Comparison of ENCODE assay signal across 23 cellular contexts in the genomic region with DNA sequence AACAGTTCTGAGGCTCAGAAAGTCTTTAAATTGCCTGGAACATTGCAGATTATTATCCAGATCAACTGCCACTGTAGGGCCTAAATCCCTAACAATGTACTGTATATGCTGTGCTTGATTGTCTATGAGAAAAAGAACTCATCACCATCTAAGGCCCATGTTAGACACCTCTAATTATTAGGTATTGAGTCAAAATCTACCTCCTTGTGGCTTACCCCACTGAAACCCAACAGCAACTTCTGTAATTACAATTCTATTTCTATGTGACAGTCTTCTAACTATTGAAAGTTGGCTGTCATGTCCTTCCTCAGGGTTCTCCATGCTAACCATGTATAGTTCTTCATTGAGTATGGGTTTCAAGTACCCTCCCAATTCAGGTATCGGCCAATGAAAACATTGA. TPM values are rescaled to one million over a fixed set of nuclear protein-coding genes. Genes with fewer than 3 reads are reported as not detected.
DNase-seq lines count a peak whose midpoint lies in the region; ATAC-seq and TF ChIP-seq lines count a peak whose summit lies in the region.
"Had no signal": no experiment of that assay in that cellular context is flagged by ENCODE, and none has a peak within 500 bp of the region (broad histone marks: within the 10 kb centered on the region; RNA-seq: fewer than 3 reads in every experiment).

No MANE protein-coding gene starts in this region.

- no peaks in the 10 kb centered on the region for H3K4me1 Mint-ChIP-seq in stimulated activated naive CD8-positive, alpha-beta T cell treated with anti-CD3 and anti-CD28 coated beads, Interleukin-15, amount 100 ng/mL, for 72 hours
- H3K4me1 Mint-ChIP-seq in activated T-helper 17 cell treated with anti-CD3 and anti-CD28 coated beads, Interleukin-2, amount 50 U/mL, for 72 hours = no peaks in the 10 kb centered on the region
- peaks cover 2% of the 10 kb centered on the region for H3K4me1 Mint-ChIP-seq in activated naive CD4-positive, alpha-beta T cell treated with anti-CD3 and anti-CD28 coated beads, Interleukin-2, amount 10 ng/mL, durations not matched to agents 7 days and 5 days
- H3K4me1 Mint-ChIP-seq in naive thymus-derived CD8-positive, alpha-beta T cell = peaks cover 0 to 4% (median 4%) of the 10 kb centered on the region in 4 donors
- H3K4me1 Mint-ChIP-seq: IgD-negative memory B cell had no signal

- no peak overlapping the region for H3K27ac ChIP-seq in transverse colon
- H3K27ac ChIP-seq: 22Rv1, A549, C4-2B had no signal

- intact Hi-C loops in transverse colon (cut with DNase I; ENCODE audit: low total_unique reads) = no loop called here

- no peak overlapping the region for H3K4me3 Mint-ChIP-seq in stimulated activated naive CD8-positive, alpha-beta T cell treated with anti-CD3 and anti-CD28 coated beads, Interleukin-15, amount 100 ng/mL, for 72 hours
- H3K4me3 Mint-ChIP-seq in activated T-helper 17 cell treated with anti-CD3 and anti-CD28 coated beads, Interleukin-2, amount 50 U/mL, for 72 hours = no peak overlapping the region
- no peak overlapping the region for H3K4me3 Mint-ChIP-seq in activated naive CD4-positive, alpha-beta T cell treated with anti-CD3 and anti-CD28 coated beads, Interleukin-2, amount 10 ng/mL, durations not matched to agents 7 days and 5 days
- no peak overlapping the region for H3K4me3 Mint-ChIP-seq in naive thymus-derived CD8-positive, alpha-beta T cell
- H3K4me3 Mint-ChIP-seq: CD4-positive, alpha-beta memory T cell; HFFc6; IgD-negative memory B cell had no signal

- no peaks in the 10 kb centered on the region for H3K4me1 ChIP-seq in transverse colon
- H3K4me1 ChIP-seq: A549 had no signal

- peaks cover 0 to 41% (median 8%) of the 10 kb centered on the region in 4 donors for H3K36me3 ChIP-seq in transverse colon

- no peak for TF ChIP-seq CTCF in transverse colon (IDR thresholded peaks at IDR 0.05)

- POLR2A ChIA-PET in naive thymus-derived CD8-positive, alpha-beta T cell (lab: Charles Lee) = interaction anchor here (0.8 kb wide), 1 partner anchor 286 kb away, joined by 3 read pairs; no protein-coding TSS in a partner anchor

- no peaks in the 10 kb centered on the region for H3K9me3 ChIP-seq in transverse colon
- H3K9me3 ChIP-seq: A549 had no signal

- H3K36me3 Mint-ChIP-seq in activated T-helper 17 cell treated with anti-CD3 and anti-CD28 coated beads, Interleukin-2, amount 50 U/mL, for 72 hours (ENCODE audit: low read depth) = peaks cover 94% of the 10 kb centered on the region
- peaks cover 54% of the 10 kb centered on the region for H3K36me3 Mint-ChIP-seq in activated naive CD4-positive, alpha-beta T cell treated with anti-CD3 and anti-CD28 coated beads, Interleukin-2, amount 10 ng/mL, durations not matched to agents 7 days and 5 days
- peaks cover 3 to 91% (median 27%) of the 10 kb centered on the region in 3 donors for H3K36me3 Mint-ChIP-seq in naive thymus-derived CD8-positive, alpha-beta T cell

- WGBS in transverse colon (ENCODE audit: low coverage in 1 of 2), 2 donors = 95 to 100% methylated on average over 1 of the region's 1 CpG

- CTCF ChIA-PET in activated naive CD4-positive, alpha-beta T cell treated with anti-CD3 and anti-CD28 coated beads, Interleukin-2, amount 10 ng/mL, durations not matched to agents 7 days and 5 days (lab: Charles Lee) = no interaction called here

- no peaks in the 10 kb centered on the region for H3K27me3 Mint-ChIP-seq in stimulated activated naive CD8-positive, alpha-beta T cell treated with anti-CD3 and anti-CD28 coated beads, Interleukin-15, amount 100 ng/mL, for 72 hours
- H3K27me3 Mint-ChIP-seq in activated T-helper 17 cell treated with anti-CD3 and anti-CD28 coated beads, Interleukin-2, amount 50 U/mL, for 72 hours = no peaks in the 10 kb centered on the region
- no peaks in the 10 kb centered on the region for H3K27me3 Mint-ChIP-seq in activated naive CD4-positive, alpha-beta T cell treated with anti-CD3 and anti-CD28 coated beads, Interleukin-2, amount 10 ng/mL, durations not matched to agents 7 days and 5 days
- no peaks in the 10 kb centered on the region for H3K27me3 Mint-ChIP-seq in naive thymus-derived CD8-positive, alpha-beta T cell
- H3K27me3 Mint-ChIP-seq: CD4-positive, alpha-beta memory T cell; IgD-negative memory B cell had no signal

- no peak overlapping the region for H3K4me3 ChIP-seq in transverse colon
- H3K4me3 ChIP-seq: A549 had no signal

- no peak overlapping the region for H3K27ac Mint-ChIP-seq in stimulated activated naive CD8-positive, alpha-beta T cell treated with anti-CD3 and anti-CD28 coated beads, Interleukin-15, amount 100 ng/mL, for 72 hours
- no peak overlapping the region for H3K27ac Mint-ChIP-seq in activated T-helper 17 cell treated with anti-CD3 and anti-CD28 coated beads, Interleukin-2, amount 50 U/mL, for 72 hours
- no peak overlapping the region for H3K27ac Mint-ChIP-seq in activated naive CD4-positive, alpha-beta T cell treated with anti-CD3 and anti-CD28 coated beads, Interleukin-2, amount 10 ng/mL, durations not matched to agents 7 days and 5 days
- H3K27ac Mint-ChIP-seq in naive thymus-derived CD8-positive, alpha-beta T cell = peak overlapping the region in 1 of 10 donors; percentile 52
- H3K27ac Mint-ChIP-seq: HFFc6, IgD-negative memory B cell had no signal

- TF ChIP-seq POLR2A in transverse colon (IDR thresholded peaks at IDR 0.05) = no peak

- peak; percentile 53 for ATAC-seq in stimulated activated naive CD8-positive, alpha-beta T cell treated with anti-CD3 and anti-CD28 coated beads, Interleukin-15, amount 100 ng/mL, for 72 hours
- no peak for ATAC-seq in stimulated activated naive CD8-positive, alpha-beta T cell treated with anti-CD3 and anti-CD28 coated beads, Interleukin-15, Interleukin-2, amounts not matched to agents 100 U/mL and 50 U/mL, for 24 hours
- peak; percentile 52 for ATAC-seq in HG02884 (IDR thresholded peaks at IDR 0.05; ENCODE audit: unreplicated experiment)
- peak; percentile 12 for ATAC-seq in activated T-helper 17 cell treated with anti-CD3 and anti-CD28 coated beads, Interleukin-2, amount 50 U/mL, for 72 hours (replicated peaks)
- no peak for ATAC-seq in naive thymus-derived CD8-positive, alpha-beta T cell
- ATAC-seq: A549, HCT116, HepG2 had no signal

- H3K9me3 Mint-ChIP-seq in stimulated activated naive CD8-positive, alpha-beta T cell treated with anti-CD3 and anti-CD28 coated beads, Interleukin-15, amount 100 ng/mL, for 72 hours = no peaks in the 10 kb centered on the region
- no peaks in the 10 kb centered on the region for H3K9me3 Mint-ChIP-seq in activated T-helper 17 cell treated with anti-CD3 and anti-CD28 coated beads, Interleukin-2, amount 50 U/mL, for 72 hours
- H3K9me3 Mint-ChIP-seq in activated naive CD4-positive, alpha-beta T cell treated with anti-CD3 and anti-CD28 coated beads, Interleukin-2, amount 10 ng/mL, durations not matched to agents 7 days and 5 days = no peaks in the 10 kb centered on the region
- no peaks in the 10 kb centered on the region for H3K9me3 Mint-ChIP-seq in naive thymus-derived CD8-positive, alpha-beta T cell
- H3K9me3 Mint-ChIP-seq: CD4-positive, alpha-beta memory T cell; HFFc6; IgD-negative memory B cell had no signal

- no peak for TF ChIP-seq EP300 in transverse colon (IDR thresholded peaks at IDR 0.05; ENCODE audit: low read depth)

- in situ Hi-C loops in transverse colon (cut with MboI; ENCODE audit: low pct_ligation_motif_present in 1 of 4, low pct_unique_long_range_greater_than_20kb in 1 of 4, low sequenced_read_pairs in 3 of 4) = no loop called here

- H3K27me3 ChIP-seq in transverse colon = no peaks in the 10 kb centered on the region

- DNase-seq in stimulated activated naive CD8-positive, alpha-beta T cell treated with anti-CD3 and anti-CD28 coated beads, Interleukin-15, amount 100 ng/mL, for 72 hours = no peak
- no peak for DNase-seq in stimulated activated naive CD8-positive, alpha-beta T cell treated with anti-CD3 and anti-CD28 coated beads, Interleukin-15, Interleukin-2, amounts not matched to agents 100 U/mL and 50 U/mL, for 24 hours
- no peak for DNase-seq in DMS53 (lab: John Stamatoyannopoulos, UW)
- DNase-seq in activated naive CD4-positive, alpha-beta T cell treated with anti-CD3 and anti-CD28 coated beads, Interleukin-2, amount 10 ng/mL, durations not matched to agents 7 days and 5 days = no peak
- no peak for DNase-seq in transverse colon
- DNase-seq in naive thymus-derived CD8-positive, alpha-beta T cell = no peak
- DNase-seq: AML-193; CD4-positive, alpha-beta memory T cell; DMS153; DND-41; EL; GOT3; H7; HFFc6; KBM-7 had no signal

RNA-seq across cellular contexts. Expression of gene MCM9, which starts 13.9 kb away (rescaled TPM):
- 10 to 100 TPM; 12.8 to 21.7 TPM for total RNA-seq in activated T-helper 17 cell treated with anti-CD3 and anti-CD28 coated beads, Interleukin-2, amount 50 U/mL, for 72 hours
- total RNA-seq in transverse colon = 10 to 100 TPM in 3 of 4 donors, 1 to 10 TPM in 1; 5.2 to 27.6 (median 19.0) TPM
- 10 to 100 TPM; 31.0 to 34.2 TPM for total RNA-seq in naive thymus-derived CD8-positive, alpha-beta T cell
- polyA plus RNA-seq in naive thymus-derived CD8-positive, alpha-beta T cell = 10 to 100 TPM in 2 of 3 donors, 1 to 10 TPM in 1; 9.3 to 12.2 (median 10.7) TPM

RNA-seq across cellular contexts. Expression of gene ASF1A, which starts 27.1 kb away (rescaled TPM):
- total RNA-seq in activated T-helper 17 cell treated with anti-CD3 and anti-CD28 coated beads, Interleukin-2, amount 50 U/mL, for 72 hours = 10 to 100 TPM; 11.3 to 27.3 TPM
- 10 to 100 TPM in 1 of 4 donors, 1 to 10 TPM in 1, under 1 TPM in 1, not detected in 1; 0.20 to 10.4 (median 9.7) TPM for total RNA-seq in transverse colon
- total RNA-seq in naive thymus-derived CD8-positive, alpha-beta T cell = 10 to 100 TPM; 61.2 to 70.9 TPM
- 10 to 100 TPM; 45.3 to 58.8 (median 47.7) TPM for polyA plus RNA-seq in naive thymus-derived CD8-positive, alpha-beta T cell

Comparison
In these comparisons a context has a peak if more than half of its experiments do, and no peak if none do; other contexts are left out.
1. ATAC-seq: peak in stimulated activated naive CD8-positive, alpha-beta T cell treated with anti-CD3 and anti-CD28 coated beads, Interleukin-15, amount 100 ng/mL, for 72 hours (single experiment), HG02884 (single experiment) and activated T-helper 17 cell treated with anti-CD3 and anti-CD28 coated beads, Interleukin-2, amount 50 U/mL, for 72 hours (single experiment); none in stimulated activated naive CD8-positive, alpha-beta T cell treated with anti-CD3 and anti-CD28 coated beads, Interleukin-15, Interleukin-2, amounts not matched to agents 100 U/mL and 50 U/mL, for 24 hours (single experiment) and naive thymus-derived CD8-positive, alpha-beta T cell (0 of 2).